ENCODE assay signal across 16 cellular contexts in genomic region chr2:120498576-120499394, GRCh38.
DNase-seq lines count a peak whose midpoint lies in the region; ATAC-seq, FAIRE-seq and TF ChIP-seq lines count a peak whose summit lies in the region.
"Had no signal": no experiment of that assay in that cellular context is flagged by ENCODE, and none has a peak within 500 bp of the region (broad histone marks: within the 10 kb centered on the region; RNA-seq: fewer than 3 reads in every experiment).

No MANE protein-coding gene starts in this region.

- no peaks in the 10 kb centered on the region for H3K79me2 ChIP-seq in HepG2 (ENCODE audit: insufficient read depth, low read length)

- no peak for DNase-seq in HepG2 (ENCODE audit: low spot score)
- DNase-seq in right lobe of liver: no peak
- DNase-seq in Panc1 (ENCODE audit: low read depth, low spot score): no peak
- DNase-seq in kidney: peak; percentile 54
- peak; percentile 55 for DNase-seq in upper lobe of right lung
- no peak for DNase-seq in sciatic nerve (ENCODE audit: low spot score)
- no peak for DNase-seq in Kasumi-1 (lab: John Stamatoyannopoulos, UW)
- DNase-seq: 8988T; AML-193; C1 segment of cervical spinal cord; CD4-positive, alpha-beta memory T cell; DMS79; GM23248 had no signal

- no peaks in the 10 kb centered on the region for H3K36me3 ChIP-seq in HepG2 (replicated peaks in 1 of 2; ENCODE audit: control insufficient read depth in 1 of 2, insufficient read depth in 2 of 2, low read length in 2 of 2)
- H3K36me3 ChIP-seq in right lobe of liver: no peaks in the 10 kb centered on the region
- H3K36me3 ChIP-seq in Panc1 (ENCODE audit: control insufficient read depth, insufficient read depth, low read length): no peaks in the 10 kb centered on the region
- no peaks in the 10 kb centered on the region for H3K36me3 ChIP-seq in kidney (ENCODE audit: control insufficient read depth in 1 of 2, insufficient read depth in 2 of 2, low read length in 2 of 2)
- no peaks in the 10 kb centered on the region for H3K36me3 ChIP-seq in upper lobe of right lung
- H3K36me3 ChIP-seq: HAP-1 had no signal

- intact Hi-C loops in HepG2 (cut with micrococcal nuclease; ENCODE audit: unreplicated experiment) (loop anchor here (1.0 kb wide), 1 partner anchor 49 kb away; no protein-coding TSS in a partner anchor), right lobe of liver (cut with DNase I) (no loop called here), Panc1 (cut with micrococcal nuclease; ENCODE audit: unreplicated experiment) (no loop called here), kidney (cut with DNase I) (no loop called here), upper lobe of right lung (cut with DNase I) (no loop called here), sciatic nerve (cut with DNase I) (no loop called here)

- no peak for TF ChIP-seq POLR2A in HepG2 (IDR thresholded peaks at IDR 0.05; ENCODE audit: insufficient read depth in 1 of 2, low read depth in 2 of 2, low read length in 2 of 2)
- TF ChIP-seq POLR2A in right lobe of liver (IDR thresholded peaks at IDR 0.05): no peak

- no peak for TF ChIP-seq RAD21 in HepG2 (CRISPR knock-in tag; IDR thresholded peaks at IDR 0.05)

- in situ Hi-C loops in HepG2 (cut with HindIII; ENCODE audit: extremely low pct_ligation_motif_present, low pct_unique_long_range_greater_than_20kb): no loop called here
- in situ Hi-C loops in Panc1 (cut with HindIII; ENCODE audit: low pct_unique_long_range_greater_than_20kb, low sequenced_read_pairs): no loop called here

- no peak overlapping the region for H3K4me3 ChIP-seq in HepG2 (replicated peaks in 1 of 3; ENCODE audit: insufficient read depth in 1 of 3, low read depth in 2 of 3, low read length in 3 of 3)
- no peak overlapping the region for H3K4me3 ChIP-seq in right lobe of liver
- H3K4me3 ChIP-seq in Panc1 (ENCODE audit: low read depth in 2 of 2, low read length in 2 of 2): no peak overlapping the region
- no peak overlapping the region for H3K4me3 ChIP-seq in kidney (ENCODE audit: low read length in 2 of 2)
- H3K4me3 ChIP-seq in upper lobe of right lung: no peak overlapping the region
- H3K4me3 ChIP-seq: GM12878, GM23248, HAP-1 had no signal

- H2AFZ ChIP-seq in HepG2 (ENCODE audit: low read length): no peak overlapping the region
- H2AFZ ChIP-seq: GM23248 had no signal

- no peak for FAIRE-seq in HepG2 (lab: Jason Lieb, UNC)
- FAIRE-seq in kidney (lab: Jason Lieb, UNC): no peak
- FAIRE-seq: GM12878 had no signal

- H4K20me1 ChIP-seq in HepG2 (ENCODE audit: insufficient read depth, low read length): no peaks in the 10 kb centered on the region

- H3K27me3 ChIP-seq in HepG2 (ENCODE audit: control insufficient read depth in 1 of 2, insufficient read depth in 2 of 2, low read length in 2 of 2) (peaks cover 0 to 57% of the 10 kb centered on the region in 2 experiments; a peak in 4 of 5 replicates), right lobe of liver (no peaks in the 10 kb centered on the region), Panc1 (ENCODE audit: control insufficient read depth, insufficient read depth, low read length) (no peaks in the 10 kb centered on the region), upper lobe of right lung (no peaks in the 10 kb centered on the region)

- H3K4me2 ChIP-seq in HepG2 (ENCODE audit: low read depth, low read length): no peak overlapping the region

- H3K9me3 ChIP-seq in HepG2 (ENCODE audit: low read length) (no peaks in the 10 kb centered on the region), right lobe of liver (no peaks in the 10 kb centered on the region), Panc1 (ENCODE audit: control insufficient read depth, insufficient read depth, low read depth, low read length) (no peaks in the 10 kb centered on the region), kidney (ENCODE audit: control insufficient read depth in 1 of 2, low read length in 2 of 2) (no peaks in the 10 kb centered on the region), upper lobe of right lung (no peaks in the 10 kb centered on the region)
- H3K9me3 ChIP-seq: HAP-1 had no signal

- H3K4me1 ChIP-seq in HepG2 (ENCODE audit: insufficient read depth, low read length): peaks cover 45% of the 10 kb centered on the region
- peaks cover 0 to 11% (median 3%) of the 10 kb centered on the region in 4 donors for H3K4me1 ChIP-seq in right lobe of liver
- H3K4me1 ChIP-seq in Panc1 (ENCODE audit: control insufficient read depth, insufficient read depth, low read length): no peaks in the 10 kb centered on the region
- H3K4me1 ChIP-seq in kidney (ENCODE audit: control insufficient read depth in 1 of 2, insufficient read depth in 1 of 2, low read depth in 1 of 2, low read length in 2 of 2): no peaks in the 10 kb centered on the region
- H3K4me1 ChIP-seq in upper lobe of right lung: no peaks in the 10 kb centered on the region
- H3K4me1 ChIP-seq: HAP-1 had no signal

- CTCF ChIA-PET in HepG2 (lab: Yijun Ruan, JAX; ENCODE audit: low intra/inter-chr PET ratio, low total read pairs): no interaction called here
- CTCF ChIA-PET in Panc1 (lab: Charles Lee): interaction anchor here (0.6 kb wide), 1 partner anchor 32 kb away, joined by 4 read pairs; no protein-coding TSS in a partner anchor

- TF ChIP-seq EP300 in HepG2 (IDR thresholded peaks at IDR 0.05; ENCODE audit: low read depth in 2 of 2, low read length in 2 of 2) (no peak), HepG2 (CRISPR knock-in tag; IDR thresholded peaks at IDR 0.05; ENCODE audit: borderline replicate concordance) (no peak)

- H3K27ac ChIP-seq in HepG2 (ENCODE audit: extremely low read length, insufficient read depth, low read length) (no peak overlapping the region), right lobe of liver (no peak overlapping the region), Panc1 (ENCODE audit: low read length) (no peak overlapping the region), kidney (ENCODE audit: low read depth in 2 of 2, low read length in 2 of 2) (no peak overlapping the region), upper lobe of right lung (no peak overlapping the region)
- H3K27ac ChIP-seq: GM23248 had no signal

- POLR2A ChIA-PET in HepG2 (lab: Yijun Ruan, JAX) (interaction anchor here (1.3 to 2.8 kb wide), 2 partner anchors 18 to 33 kb away, joined by 3 to 13 read pairs; no protein-coding TSS in a partner anchor), Panc1 (lab: Charles Lee) (no interaction called here)

- H3K9ac ChIP-seq in HepG2 (ENCODE audit: insufficient read depth, low read depth, low read length) (no peak overlapping the region), kidney (ENCODE audit: low read length in 2 of 2) (no peak overlapping the region)
- H3K9ac ChIP-seq: GM23248 had no signal

- no TSS peak for BruUV-seq in HepG2 (replicated peaks; lab: Mats Ljungman, UMichigan)
- no TSS peak for BruUV-seq in Panc1 (replicated peaks; lab: Mats Ljungman, UMichigan)

- TF ChIP-seq CTCF in HepG2 (CRISPR knock-in tag; IDR thresholded peaks at IDR 0.05): peak; percentile 34
- TF ChIP-seq CTCF in right lobe of liver (IDR thresholded peaks at IDR 0.05): no peak
- TF ChIP-seq CTCF in Panc1 (IDR thresholded peaks at IDR 0.05): no peak
- no peak for TF ChIP-seq CTCF in kidney (IDR thresholded peaks at IDR 0.05; ENCODE audit: borderline replicate concordance, extremely low read depth, insufficient read depth)
- no peak for TF ChIP-seq CTCF in upper lobe of right lung (IDR thresholded peaks at IDR 0.05)

- ATAC-seq in HepG2: peak; percentile 31
- ATAC-seq in right lobe of liver: no peak
- ATAC-seq in Panc1: peak; percentile 53; the same call in 1 of the 2 replicates
- ATAC-seq in upper lobe of right lung: peak; percentile 11
- ATAC-seq in sciatic nerve: no peak
- ATAC-seq in GM21447 (IDR thresholded peaks at IDR 0.05; ENCODE audit: unreplicated experiment): no peak
- ATAC-seq: GM12878 had no signal

- WGBS in HepG2 (ENCODE audit: low lambda C conversion rate): 40% methylated on average over 9 of the region's 13 CpGs
- WGBS in right lobe of liver (ENCODE audit: insufficient coverage, low coverage, low lambda C conversion rate, missing lambda C conversion rate): 67% methylated on average over 3 of the region's 13 CpGs

TF ChIP-seq in HepG2, 621 proteins besides CTCF, POLR2A, EP300 and RAD21 (continues in another document):
- TF ChIP-seq, protein P1, sequence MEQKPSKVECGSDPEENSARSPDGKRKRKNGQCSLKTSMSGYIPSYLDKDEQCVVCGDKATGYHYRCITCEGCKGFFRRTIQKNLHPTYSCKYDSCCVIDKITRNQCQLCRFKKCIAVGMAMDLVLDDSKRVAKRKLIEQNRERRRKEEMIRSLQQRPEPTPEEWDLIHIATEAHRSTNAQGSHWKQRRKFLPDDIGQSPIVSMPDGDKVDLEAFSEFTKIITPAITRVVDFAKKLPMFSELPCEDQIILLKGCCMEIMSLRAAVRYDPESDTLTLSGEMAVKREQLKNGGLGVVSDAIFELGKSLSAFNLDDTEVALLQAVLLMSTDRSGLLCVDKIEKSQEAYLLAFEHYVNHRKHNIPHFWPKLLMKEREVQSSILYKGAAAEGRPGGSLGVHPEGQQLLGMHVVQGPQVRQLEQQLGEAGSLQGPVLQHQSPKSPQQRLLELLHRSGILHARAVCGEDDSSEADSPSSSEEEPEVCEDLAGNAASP (CRISPR knock-in tag; IDR thresholded peaks at IDR 0.05; ENCODE audit: borderline replicate concordance): peak; percentile 36; the same call in 1 of the 2 replicates
- TF ChIP-seq SMAD9 (CRISPR knock-in tag; IDR thresholded peaks at IDR 0.05): no peak

Comparison
In these comparisons a context has a peak if more than half of its experiments do, and no peak if none do; other contexts are left out.
1. ATAC-seq: peak in HepG2 (single experiment), Panc1 (single experiment) and upper lobe of right lung (single experiment); none in right lobe of liver (0 of 4), sciatic nerve (single experiment) and GM21447 (single experiment).
2. DNase-seq: peak in kidney (single experiment) and upper lobe of right lung (single experiment); none in HepG2 (single experiment), right lobe of liver (0 of 3), Panc1 (single experiment), sciatic nerve (single experiment) and Kasumi-1 (0 of 2).